8 cellular contexts compared by ENCODE assay signal in the genomic region with DNA sequence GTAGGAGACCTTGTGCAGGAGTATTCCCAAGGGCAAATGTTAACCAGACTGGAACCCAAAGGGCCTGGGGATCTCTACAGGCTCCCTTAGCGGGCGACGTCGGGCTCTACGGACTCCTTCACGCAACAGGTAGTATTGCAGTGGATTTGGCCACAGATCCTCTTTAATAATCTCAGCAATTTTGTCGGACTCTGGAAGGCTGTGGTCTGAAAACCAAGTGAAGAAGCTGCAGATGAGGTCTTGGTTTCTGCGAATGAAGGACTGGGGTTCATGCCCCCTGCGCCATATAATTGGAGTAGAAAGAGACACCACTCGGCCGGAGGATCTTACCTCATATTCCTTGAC. TPM values are rescaled to one million over a fixed set of nuclear protein-coding genes. Genes with fewer than 3 reads are reported as not detected.
DNase-seq lines count a peak whose midpoint lies in the region; ATAC-seq, FAIRE-seq and TF ChIP-seq lines count a peak whose summit lies in the region.

No MANE protein-coding gene starts in this region.

- ATAC-seq in RWPE2 (ENCODE audit: low read depth) (no peak), HG02763 (IDR thresholded peaks at IDR 0.05; ENCODE audit: unreplicated experiment) (no peak)

- H3K4me3 ChIP-seq in RWPE2 (ENCODE audit: severe bottlenecking) (peak overlapping the region; percentile 73), esophagus (ENCODE audit: low read depth in 1 of 2, low read length in 2 of 2) (peak overlapping the region; percentile 91 to 95), prostate gland (peak overlapping the region; percentile 82 to 91)

- WGBS in esophagus, 2 donors, result 48 to 50% methylated on average over 11 of the region's 11 CpGs
- 39% methylated on average over 11 of the region's 11 CpGs for WGBS in prostate gland

- peak overlapping the region; percentile 79 for H3K27ac ChIP-seq in RWPE2 (ENCODE audit: poor library complexity, severe bottlenecking)
- peak overlapping the region; percentile 99 to 100 for H3K27ac ChIP-seq in esophagus (ENCODE audit: low read depth in 2 of 2, low read length in 1 of 2)
- H3K27ac ChIP-seq in prostate gland, result peak overlapping the region; percentile 92 to 99

- no peak for TF ChIP-seq POLR2A in prostate gland (IDR thresholded peaks at IDR 0.05)

- DNase-seq in RWPE2 (ENCODE audit: low spot score), result no peak
- no peak for DNase-seq in prostate gland (ENCODE audit: low spot score)
- no peak for DNase-seq in DMS153 treated with DMSO at 0.1 percent for 48 hours (lab: John Stamatoyannopoulos, UW; ENCODE audit: unreplicated experiment)
- DNase-seq in urothelium cell line (ENCODE audit: low spot score), result no peak
- DNase-seq in EL, result no peak

- TF ChIP-seq CTCF in RWPE2 (IDR thresholded peaks at IDR 0.05; ENCODE audit: poor library complexity, severe bottlenecking) (no peak), prostate gland (IDR thresholded peaks at IDR 0.05) (no peak)

- peaks cover 10% of the 10 kb centered on the region for H3K4me1 ChIP-seq in ES-I3 (ENCODE audit: insufficient read depth, low read length)
- H3K4me1 ChIP-seq in RWPE2 (ENCODE audit: insufficient read depth, poor library complexity, severe bottlenecking), result peaks cover 27% of the 10 kb centered on the region
- peaks cover 2 to 3% of the 10 kb centered on the region in 2 donors for H3K4me1 ChIP-seq in esophagus (ENCODE audit: control insufficient read depth in 2 of 2, insufficient read depth in 2 of 2, low read length in 1 of 2)
- peaks cover 7% of the 10 kb centered on the region for H3K4me1 ChIP-seq in prostate gland (replicated peaks)

- H3K9ac ChIP-seq in ES-I3 (ENCODE audit: low read depth, low read length), result peak overlapping the region; percentile 91; the same call in 1 of the 2 replicates

- intact Hi-C loops in prostate gland (cut with DNase I), result loop anchor here (5.0 to 10.0 kb wide), 2 partner anchors 234 to 406 kb away; a partner anchor contains a TSS

- H3K9me3 ChIP-seq in ES-I3 (ENCODE audit: control insufficient read depth, insufficient read depth, low read length) (no peaks in the 10 kb centered on the region), RWPE2 (ENCODE audit: severe bottlenecking) (no peaks in the 10 kb centered on the region), esophagus (ENCODE audit: control insufficient read depth in 2 of 2, insufficient read depth in 1 of 2, low read depth in 1 of 2, low read length in 1 of 2) (no peaks in the 10 kb centered on the region), prostate gland (no peaks in the 10 kb centered on the region)

- no peaks in the 10 kb centered on the region for H3K36me3 ChIP-seq in ES-I3 (ENCODE audit: insufficient read depth, low read length)
- peaks cover 45% of the 10 kb centered on the region for H3K36me3 ChIP-seq in RWPE2 (ENCODE audit: low read depth)
- peaks cover 0 to 5% of the 10 kb centered on the region in 2 donors for H3K36me3 ChIP-seq in esophagus (ENCODE audit: control insufficient read depth in 2 of 2, insufficient read depth in 2 of 2, low read length in 1 of 2)
- H3K36me3 ChIP-seq in prostate gland, result no peaks in the 10 kb centered on the region

- H3K27me3 ChIP-seq in RWPE2 (ENCODE audit: insufficient read depth, poor library complexity, severe bottlenecking) (no peaks in the 10 kb centered on the region), esophagus (ENCODE audit: control insufficient read depth in 1 of 2, insufficient read depth in 2 of 2, low read length in 2 of 2) (no peaks in the 10 kb centered on the region), prostate gland (replicated peaks; ENCODE audit: insufficient read depth) (no peaks in the 10 kb centered on the region)

- FAIRE-seq in urothelium cell line (lab: Jason Lieb, UNC), result no peak

RNA-seq across cellular contexts. Expression of a gene that starts 1.3 kb away (rescaled TPM):
- polyA plus RNA-seq in esophagus, result 10 to 100 TPM; 11.9 to 24.3 TPM
- 100 to 1,000 TPM; 112 to 159 TPM for total RNA-seq in prostate gland

RNA-seq across cellular contexts. Expression of a gene that starts 24.6 kb away (rescaled TPM):
- polyA plus RNA-seq in esophagus, result 1 to 10 TPM; 6.4 to 7.9 TPM
- total RNA-seq in prostate gland, result 10 to 100 TPM; 26.0 to 33.7 TPM
